20 cellular contexts compared by ENCODE assay signal in genomic region chr6:77123527-77123926, GRCh38.
"Had no signal": no experiment of that assay in that cellular context is flagged by ENCODE, and none has a peak within 500 bp of the region (broad histone marks: within the 10 kb centered on the region; RNA-seq: fewer than 3 reads in every experiment).

No MANE protein-coding gene starts in this region.

- H3K27me3 ChIP-seq: esophagus squamous epithelium, hepatocyte, right lobe of liver, spleen, tibial artery, upper lobe of left lung, uterus had no signal

- H2AFZ ChIP-seq: hepatocyte, parathyroid adenoma had no signal

- H3K36me3 ChIP-seq: esophagus squamous epithelium, right lobe of liver, spleen, tibial artery, upper lobe of left lung, uterus had no signal

- FAIRE-seq: islet of Langerhans had no signal

- ATAC-seq: natural killer cell treated with Interleukin-12 subunit alpha and Interleukin-12 subunit beta and Interleukin-15 and Interleukin-18, amount 100 ng/mL, for 72 hours; psoas muscle; right lobe of liver; stimulated activated memory B cell treated with anti-CD40 and anti-IgM and Interleukin-4, amounts not matched to agents 10 μg/mL and 1 μg/mL and 100 μg/mL, for 72 hours had no signal

- H3K9me3 ChIP-seq: esophagus squamous epithelium, psoas muscle, right lobe of liver, upper lobe of left lung, uterus had no signal

- H3K4me3 ChIP-seq: esophagus squamous epithelium, hepatocyte, psoas muscle, right lobe of liver, spleen, tibial artery, upper lobe of left lung, uterus had no signal

- H3K4me1 ChIP-seq: esophagus squamous epithelium, parathyroid adenoma, psoas muscle, right lobe of liver, spleen, tibial artery, upper lobe of left lung, uterus had no signal

- DNase-seq: effector memory CD4-positive, alpha-beta T cell; esophagus squamous epithelium; foreskin melanocyte; head of caudate nucleus; occipital lobe; psoas muscle; retina; right lobe of liver; spleen; stimulated activated CD4-positive, alpha-beta T cell treated with anti-CD3 and anti-CD28 coated beads, Interleukin-15, amount 100 ng/mL, for 24 hours; stimulated activated CD4-positive, alpha-beta T cell treated with anti-CD3 and anti-CD28 coated beads, Interleukin-1b, Interleukin-23, amount 100 ng/mL, for 48 hours; stimulated activated CD4-positive, alpha-beta T cell treated with anti-CD3 and anti-CD28 coated beads, Interleukin-4, amount 100 ng/mL, for 24 hours; tibial artery; upper lobe of left lung; uterus had no signal

- H3K9ac ChIP-seq: parathyroid adenoma had no signal

- H3K27ac ChIP-seq: esophagus squamous epithelium, hepatocyte, parathyroid adenoma, psoas muscle, right lobe of liver, spleen, tibial artery, upper lobe of left lung, uterus had no signal

- H3K4me2 ChIP-seq: hepatocyte had no signal

- H3K79me2 ChIP-seq: hepatocyte, parathyroid adenoma had no signal
